In the genomic region with DNA sequence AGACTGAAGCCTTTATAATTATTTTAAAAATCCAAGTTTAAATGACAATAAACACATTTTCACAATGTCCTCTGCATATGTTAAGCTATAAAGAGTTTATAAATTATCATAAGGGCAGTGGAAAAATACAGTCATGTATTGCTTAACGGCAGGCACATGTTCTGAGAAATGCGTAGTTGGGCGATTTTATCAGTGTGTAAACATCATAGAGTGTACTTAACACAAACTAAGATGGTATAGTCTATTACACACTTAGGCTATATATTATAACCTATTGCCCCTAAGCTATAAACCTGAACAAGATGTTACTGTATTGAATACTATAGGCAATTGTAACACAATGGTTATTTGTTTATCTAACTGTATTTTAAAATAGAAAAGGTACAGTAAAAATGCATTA, we compare ENCODE assay signal across 35 cellular contexts.
"Had no signal": no experiment of that assay in that cellular context is flagged by ENCODE, and none has a peak within 500 bp of the region (broad histone marks: within the 10 kb centered on the region; RNA-seq: fewer than 3 reads in every experiment).

No MANE protein-coding gene starts in this region.

- H3K4me1 ChIP-seq: ascending aorta, breast epithelium, colonic mucosa, esophagus squamous epithelium, gastroesophageal sphincter had no signal

- H3K9me3 ChIP-seq: ascending aorta, breast epithelium, colonic mucosa, esophagus squamous epithelium, gastroesophageal sphincter had no signal

- H3K27ac Mint-ChIP-seq: activated B cell treated with CpG ODN at 0.5 μM for 24 hours; activated CD4-positive, alpha-beta memory T cell treated with anti-CD3 and anti-CD28 coated beads for 36 hours; activated CD8-positive, alpha-beta memory T cell treated with anti-CD3 and anti-CD28 coated beads, Interleukin-2, amount 10 ng/mL, durations not matched to agents 7 days and 5 days; activated CD8-positive, alpha-beta T cell treated with anti-CD3 and anti-CD28 coated beads, Interleukin-2, amount 10 ng/mL, durations not matched to agents 7 days and 5 days; activated naive CD4-positive, alpha-beta T cell treated with anti-CD3 and anti-CD28 coated beads, Interleukin-2, amount 10 ng/mL, durations not matched to agents 7 days and 5 days; activated naive CD4-positive, alpha-beta T cell treated with anti-CD3 and anti-CD28 coated beads, Interleukin-2, amount 50 U/mL, for 72 hours; activated naive CD8-positive, alpha-beta T cell treated with anti-CD3 and anti-CD28 coated beads, Interleukin-2, amount 10 ng/mL, durations not matched to agents 7 days and 5 days; activated T-helper 1 cell treated with anti-CD3 and anti-CD28 coated beads, Interleukin-12 subunit alpha, Interleukin-12 subunit beta, Interleukin-2, Interleukin-4 antibody, amounts not matched to agents 30 ng/mL and 10 ng/mL and 1 ng/mL, durations not matched to agents 14 hours and 24 hours and 36 hours; activated T-helper 2 cell treated with anti-CD3 and anti-CD28 coated beads, Interferon-gamma antibody, Interleukin-2, Interleukin-4, amounts not matched to agents 10 μg/mL and 5 μg/mL and 100 μg/mL, durations not matched to agents 14 hours and 24 hours and 36 hours; brain; T-helper 17 cell; T-helper 2 cell treated with Interferon-gamma antibody and Interleukin-4, amounts not matched to agents 5 μg/mL and 100 μg/mL, for 36 hours had no signal

- H3K4me3 ChIP-seq: ascending aorta, breast epithelium, cardiac muscle cell, colonic mucosa, esophagus squamous epithelium, gastroesophageal sphincter had no signal

- FAIRE-seq: endometrium, endothelial cell of umbilical vein had no signal

- H3K9me3 Mint-ChIP-seq: activated T-helper 1 cell treated with anti-CD3 and anti-CD28 coated beads, Interleukin-12 subunit alpha, Interleukin-12 subunit beta, Interleukin-2, Interleukin-4 antibody, amounts not matched to agents 30 ng/mL and 10 ng/mL and 1 ng/mL, durations not matched to agents 14 hours and 24 hours and 36 hours had no signal

- H3K27ac ChIP-seq: ascending aorta, breast epithelium, cardiac muscle cell, colonic mucosa, epithelial cell of prostate, esophagus squamous epithelium, gastroesophageal sphincter, WERI-Rb-1 had no signal

- H3K27me3 Mint-ChIP-seq: activated B cell treated with CpG ODN at 0.5 μM for 24 hours; activated CD4-positive, alpha-beta memory T cell treated with anti-CD3 and anti-CD28 coated beads for 36 hours; activated CD8-positive, alpha-beta memory T cell treated with anti-CD3 and anti-CD28 coated beads, Interleukin-2, amount 10 ng/mL, durations not matched to agents 7 days and 5 days; activated naive CD4-positive, alpha-beta T cell treated with anti-CD3 and anti-CD28 coated beads, Interleukin-2, amount 10 ng/mL, durations not matched to agents 7 days and 5 days; activated naive CD8-positive, alpha-beta T cell treated with anti-CD3 and anti-CD28 coated beads, Interleukin-2, amount 10 ng/mL, durations not matched to agents 7 days and 5 days; T-helper 17 cell had no signal

- H3K27me3 ChIP-seq: ascending aorta, breast epithelium, cardiac muscle cell, colonic mucosa, esophagus squamous epithelium, gastroesophageal sphincter had no signal

- H3K36me3 ChIP-seq: ascending aorta, breast epithelium, cardiac muscle cell, colonic mucosa, esophagus squamous epithelium, gastroesophageal sphincter, WERI-Rb-1 had no signal

- H3K36me3 Mint-ChIP-seq: activated CD4-positive, alpha-beta memory T cell treated with anti-CD3 and anti-CD28 coated beads for 36 hours; activated CD8-positive, alpha-beta memory T cell treated with anti-CD3 and anti-CD28 coated beads, Interleukin-2, amount 10 ng/mL, durations not matched to agents 7 days and 5 days; activated naive CD4-positive, alpha-beta T cell treated with anti-CD3 and anti-CD28 coated beads, Interleukin-2, amount 10 ng/mL, durations not matched to agents 7 days and 5 days; activated naive CD4-positive, alpha-beta T cell treated with anti-CD3 and anti-CD28 coated beads, Interleukin-2, amount 50 U/mL, for 72 hours; activated naive CD8-positive, alpha-beta T cell treated with anti-CD3 and anti-CD28 coated beads, Interleukin-2, amount 10 ng/mL, durations not matched to agents 7 days and 5 days; brain had no signal

- H3K4me3 Mint-ChIP-seq: activated B cell treated with CpG ODN at 0.5 μM for 24 hours; activated CD4-positive, alpha-beta memory T cell treated with anti-CD3 and anti-CD28 coated beads for 36 hours; activated CD8-positive, alpha-beta memory T cell treated with anti-CD3 and anti-CD28 coated beads, Interleukin-2, amount 10 ng/mL, durations not matched to agents 7 days and 5 days; activated CD8-positive, alpha-beta T cell treated with anti-CD3 and anti-CD28 coated beads, Interleukin-2, amount 10 ng/mL, durations not matched to agents 7 days and 5 days; activated naive CD4-positive, alpha-beta T cell treated with anti-CD3 and anti-CD28 coated beads, Interleukin-2, amount 10 ng/mL, durations not matched to agents 7 days and 5 days; activated naive CD8-positive, alpha-beta T cell treated with anti-CD3 and anti-CD28 coated beads, Interleukin-2, amount 10 ng/mL, durations not matched to agents 7 days and 5 days; activated T-helper 1 cell treated with anti-CD3 and anti-CD28 coated beads, Interleukin-12 subunit alpha, Interleukin-12 subunit beta, Interleukin-2, Interleukin-4 antibody, amounts not matched to agents 30 ng/mL and 10 ng/mL and 1 ng/mL, durations not matched to agents 14 hours and 24 hours and 36 hours; brain; T-helper 17 cell; T-helper 2 cell treated with Interferon-gamma antibody and Interleukin-4, amounts not matched to agents 5 μg/mL and 100 μg/mL, for 36 hours had no signal

- H3K4me1 Mint-ChIP-seq: activated B cell treated with CpG ODN at 0.5 μM for 24 hours; activated CD8-positive, alpha-beta memory T cell treated with anti-CD3 and anti-CD28 coated beads, Interleukin-2, amount 10 ng/mL, durations not matched to agents 7 days and 5 days; activated naive CD4-positive, alpha-beta T cell treated with anti-CD3 and anti-CD28 coated beads, Interleukin-2, amount 10 ng/mL, durations not matched to agents 7 days and 5 days; activated naive CD8-positive, alpha-beta T cell treated with anti-CD3 and anti-CD28 coated beads, Interleukin-2, amount 10 ng/mL, durations not matched to agents 7 days and 5 days; brain; T-helper 17 cell had no signal

- DNase-seq: activated B cell treated with CpG ODN at 0.5 μM for 24 hours; activated CD4-positive, alpha-beta memory T cell treated with anti-CD3 and anti-CD28 coated beads for 36 hours; activated CD4-positive, alpha-beta T cell treated with anti-CD3 and anti-CD28 coated beads for 48 hours; activated CD4-positive, alpha-beta T cell treated with anti-CD3 and anti-CD28 coated beads, Interleukin-2, amount 50 U/mL, for 1 hour; activated CD8-positive, alpha-beta memory T cell treated with anti-CD3 and anti-CD28 coated beads, Interleukin-2, amount 10 ng/mL, durations not matched to agents 7 days and 5 days; activated CD8-positive, alpha-beta memory T cell treated with anti-CD3 and anti-CD28 coated beads, Interleukin-2, amount 50 U/mL, for 4 hours; activated CD8-positive, alpha-beta T cell treated with anti-CD3 and anti-CD28 coated beads, Interleukin-2, amount 10 ng/mL, durations not matched to agents 7 days and 5 days; activated effector memory CD4-positive, alpha-beta T cell treated with anti-CD3 and anti-CD28 coated beads, Interleukin-2, amount 50 U/mL, for 16 hours; activated naive CD4-positive, alpha-beta T cell treated with anti-CD3 and anti-CD28 coated beads, Interleukin-2, amount 10 ng/mL, durations not matched to agents 7 days and 5 days; activated naive CD8-positive, alpha-beta T cell treated with anti-CD3 and anti-CD28 coated beads, Interleukin-2, amount 10 ng/mL, durations not matched to agents 7 days and 5 days; activated T-cell treated with anti-CD3 and anti-CD28 coated beads, Interleukin-2, amount 50 U/mL, for 1 hour; activated T-cell treated with anti-CD3 and anti-CD28 coated beads, Interleukin-2, amount 50 U/mL, for 48 hours; central memory CD4-positive, alpha-beta T cell; cerebellar nuclear complex; colonic mucosa; effector CD8-positive, alpha-beta T cell; esophagus squamous epithelium; foreskin melanocyte; head of caudate nucleus; T-helper 1 cell; T-helper 17 cell; T1000; WERI-Rb-1 had no signal
